In the genomic region with DNA sequence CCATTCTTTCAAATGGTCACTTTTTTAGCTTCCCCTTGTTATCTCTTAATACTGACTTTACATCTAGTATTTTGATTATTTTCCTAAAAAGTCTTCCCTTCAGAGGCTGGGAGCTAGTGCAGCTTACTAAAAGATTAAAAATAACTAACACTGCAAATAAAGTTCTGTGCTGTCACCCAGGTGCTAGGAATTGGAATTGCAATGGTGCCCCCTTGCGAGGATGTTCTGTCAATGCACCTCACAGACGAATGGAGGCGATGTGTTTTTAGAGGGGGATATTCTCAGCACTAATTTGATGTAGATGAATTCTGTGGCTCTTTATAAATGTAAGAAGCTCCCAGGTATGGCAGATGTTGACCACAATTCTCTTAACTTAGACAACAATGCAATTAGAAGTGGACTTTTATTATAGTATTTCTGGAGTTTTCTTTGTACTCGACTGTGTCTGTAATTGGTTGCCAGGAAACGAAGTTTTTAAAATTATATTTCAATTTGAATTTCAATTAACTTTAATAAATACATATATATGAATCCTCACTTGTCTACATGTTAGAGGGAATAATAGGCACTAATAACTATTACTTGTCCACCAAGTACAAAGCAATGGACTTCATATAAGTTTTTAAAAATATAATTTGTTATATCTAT, we compare ENCODE assay signal across 8 cellular contexts. TPM values are rescaled to one million over a fixed set of nuclear protein-coding genes. Genes with fewer than 3 reads are reported as not detected.
DNase-seq lines count a peak whose midpoint lies in the region; ATAC-seq and TF ChIP-seq lines count a peak whose summit lies in the region.

No MANE protein-coding gene starts in this region.

- H3K9me3 Mint-ChIP-seq in CD4-positive, alpha-beta memory T cell: no peaks in the 10 kb centered on the region
- no peaks in the 10 kb centered on the region for H3K9me3 Mint-ChIP-seq in activated naive CD4-positive, alpha-beta T cell treated with anti-CD3 and anti-CD28 coated beads for 36 hours
- no peaks in the 10 kb centered on the region for H3K9me3 Mint-ChIP-seq in glutamatergic neuron (ENCODE audit: unreplicated experiment)

- no peaks in the 10 kb centered on the region for H3K9me3 ChIP-seq in CD4-positive, alpha-beta memory T cell (ENCODE audit: control insufficient read depth in 1 of 2, low read length in 2 of 2)
- H3K9me3 ChIP-seq in Peyer's patch: no peaks in the 10 kb centered on the region

- no peak overlapping the region for H3K27ac Mint-ChIP-seq in CD4-positive, alpha-beta memory T cell
- H3K27ac Mint-ChIP-seq in activated naive CD4-positive, alpha-beta T cell treated with anti-CD3 and anti-CD28 coated beads for 36 hours: no peak overlapping the region
- H3K27ac Mint-ChIP-seq in glutamatergic neuron (ENCODE audit: unreplicated experiment): no peak overlapping the region

- H3K36me3 Mint-ChIP-seq in CD4-positive, alpha-beta memory T cell: no peaks in the 10 kb centered on the region
- H3K36me3 Mint-ChIP-seq in activated naive CD4-positive, alpha-beta T cell treated with anti-CD3 and anti-CD28 coated beads for 36 hours (ENCODE audit: low read depth): no peaks in the 10 kb centered on the region
- no peaks in the 10 kb centered on the region for H3K36me3 Mint-ChIP-seq in glutamatergic neuron (ENCODE audit: unreplicated experiment)

- H3K4me1 ChIP-seq in CD4-positive, alpha-beta memory T cell (ENCODE audit: insufficient read depth, low read length): no peaks in the 10 kb centered on the region
- no peaks in the 10 kb centered on the region for H3K4me1 ChIP-seq in Peyer's patch

- POLR2A ChIA-PET in CD4-positive, alpha-beta memory T cell (lab: Charles Lee; ENCODE audit: partially characterized antibody): no interaction called here

- H3K4me3 ChIP-seq in CD4-positive, alpha-beta memory T cell (ENCODE audit: low read length in 2 of 2): no peak overlapping the region
- H3K4me3 ChIP-seq in Peyer's patch: no peak overlapping the region

- no peak overlapping the region for H3K27ac ChIP-seq in CD4-positive, alpha-beta memory T cell (ENCODE audit: low read depth, low read length)
- no peak overlapping the region for H3K27ac ChIP-seq in Peyer's patch

- intact Hi-C loops in CD4-positive, alpha-beta memory T cell (cut with micrococcal nuclease): loop anchor here (1.0 to 10.0 kb wide), 6 partner anchors 977 to 1250 kb away; no protein-coding TSS in a partner anchor
- intact Hi-C loops in activated naive CD4-positive, alpha-beta T cell treated with anti-CD3 and anti-CD28 coated beads for 36 hours (cut with micrococcal nuclease): loop anchor here (1.0 to 10.0 kb wide), 4 partner anchors 977 to 1247 kb away; no protein-coding TSS in a partner anchor

- peaks cover 2 to 3% of the 10 kb centered on the region in 2 donors for H3K27me3 Mint-ChIP-seq in CD4-positive, alpha-beta memory T cell
- H3K27me3 Mint-ChIP-seq in activated naive CD4-positive, alpha-beta T cell treated with anti-CD3 and anti-CD28 coated beads for 36 hours (ENCODE audit: low read depth): peaks cover 9% of the 10 kb centered on the region
- no peaks in the 10 kb centered on the region for H3K27me3 Mint-ChIP-seq in glutamatergic neuron (ENCODE audit: unreplicated experiment)

- peak; percentile 32 to 71 (median 64) for TF ChIP-seq CTCF in Peyer's patch (IDR thresholded peaks at IDR 0.05)
- peak; percentile 97 for TF ChIP-seq CTCF in glutamatergic neuron (IDR thresholded peaks at IDR 0.05; ENCODE audit: partially characterized antibody, unreplicated experiment)

- no peaks in the 10 kb centered on the region for H3K27me3 ChIP-seq in CD4-positive, alpha-beta memory T cell (ENCODE audit: insufficient read depth, low read length)
- H3K27me3 ChIP-seq in Peyer's patch: no peaks in the 10 kb centered on the region

- no peak for TF ChIP-seq POLR2A in Peyer's patch (IDR thresholded peaks at IDR 0.05)

- H3K4me1 Mint-ChIP-seq in CD4-positive, alpha-beta memory T cell: peaks cover 0 to 2% (median 0%) of the 10 kb centered on the region in 4 donors
- peaks cover 6% of the 10 kb centered on the region for H3K4me1 Mint-ChIP-seq in activated naive CD4-positive, alpha-beta T cell treated with anti-CD3 and anti-CD28 coated beads for 36 hours (ENCODE audit: low read depth)
- H3K4me1 Mint-ChIP-seq in glutamatergic neuron (ENCODE audit: low read depth, unreplicated experiment): no peaks in the 10 kb centered on the region

- no peaks in the 10 kb centered on the region for H3K36me3 ChIP-seq in CD4-positive, alpha-beta memory T cell (ENCODE audit: insufficient read depth, low read length)
- H3K36me3 ChIP-seq in Peyer's patch: no peaks in the 10 kb centered on the region

- no peak overlapping the region for H3K4me3 Mint-ChIP-seq in CD4-positive, alpha-beta memory T cell
- H3K4me3 Mint-ChIP-seq in activated naive CD4-positive, alpha-beta T cell treated with anti-CD3 and anti-CD28 coated beads for 36 hours: no peak overlapping the region
- no peak overlapping the region for H3K4me3 Mint-ChIP-seq in glutamatergic neuron (ENCODE audit: unreplicated experiment)

- ATAC-seq in GM18909 (IDR thresholded peaks at IDR 0.05; ENCODE audit: poor library complexity, unreplicated experiment) (peak; percentile 74), HG03196 (IDR thresholded peaks at IDR 0.05; ENCODE audit: unreplicated experiment) (peak; percentile 80)

- peak in 4 of 5 donors; percentile 21 to 46 (median 34) for DNase-seq in CD4-positive, alpha-beta memory T cell
- peak in 2 of 3 donors; percentile 19 to 66 for DNase-seq in Peyer's patch
- DNase-seq in activated naive CD4-positive, alpha-beta T cell treated with anti-CD3 and anti-CD28 coated beads for 36 hours: peak; percentile 72
- peak; percentile 68 for DNase-seq in glutamatergic neuron
- DNase-seq in putamen (ENCODE audit: low spot score): peak; percentile 53
- no peak for DNase-seq in NCI-H1436 (lab: John Stamatoyannopoulos, UW)

- CTCF ChIA-PET in CD4-positive, alpha-beta memory T cell (lab: Charles Lee; ENCODE audit: partially characterized antibody): interaction anchor here (0.7 to 9.3 kb wide), 14 partner anchors 8 to 1248 kb away, joined by 3 to 178 read pairs (median 4); no protein-coding TSS in a partner anchor
- CTCF ChIA-PET in activated naive CD4-positive, alpha-beta T cell treated with anti-CD3 and anti-CD28 coated beads for 36 hours (lab: Charles Lee): interaction anchor here (0.6 to 2.9 kb wide), 20 partner anchors 10 to 1182 kb away, joined by 3 to 14 read pairs (median 4); no protein-coding TSS in a partner anchor

RNA-seq across cellular contexts. Expression of a gene that starts 22.0 kb away (rescaled TPM):
- not detected for total RNA-seq in CD4-positive, alpha-beta memory T cell
- polyA plus RNA-seq in CD4-positive, alpha-beta memory T cell: not detected
- total RNA-seq in Peyer's patch (10 to 100 TPM in 3 of 4 donors, 1 to 10 TPM in 1; 6.6 to 17.3 (median 16.5) TPM), glutamatergic neuron (ENCODE audit: unreplicated experiment) (not detected)
- not detected for total RNA-seq in activated naive CD4-positive, alpha-beta T cell treated with anti-CD3 and anti-CD28 coated beads for 36 hours
